24 cellular contexts compared by ENCODE assay signal in the genomic region with DNA sequence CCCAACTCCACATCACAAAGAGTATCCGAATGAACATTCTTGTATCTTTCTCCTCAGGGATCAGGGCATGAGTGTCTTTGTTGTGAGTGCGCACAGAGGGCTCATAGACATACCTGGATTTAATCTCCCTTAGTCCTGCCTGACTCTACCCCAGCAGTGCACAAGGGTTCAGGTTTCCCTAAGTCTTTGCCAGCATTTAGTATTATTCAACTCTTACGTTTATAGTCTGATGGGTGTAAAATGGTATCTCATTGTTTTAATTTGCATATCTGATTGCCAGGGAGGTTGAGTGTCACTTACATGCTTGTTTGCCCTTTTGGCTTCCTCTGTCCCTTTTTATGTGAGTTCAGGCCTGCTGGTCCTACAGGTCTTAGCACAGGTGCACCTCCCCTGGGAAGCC. TPM values are rescaled to one million over a fixed set of nuclear protein-coding genes. Genes with fewer than 3 reads are reported as not detected.
"Had no signal": no experiment of that assay in that cellular context is flagged by ENCODE, and none has a peak within 500 bp of the region (broad histone marks: within the 10 kb centered on the region; RNA-seq: fewer than 3 reads in every experiment).

No MANE protein-coding gene starts in this region.

- H3K4me3 ChIP-seq: MG63, Peyer's patch, SJSA1, SK-N-MC had no signal

- H3K4me1 ChIP-seq: Peyer's patch had no signal

- H3K9me3 ChIP-seq: MG63, Peyer's patch, SJSA1 had no signal

- H3K36me3 ChIP-seq: MG63, Peyer's patch, SJSA1 had no signal

- DNase-seq: IMR-90, Karpas-422, KG1, NCI-H1092, NCI-H1105 treated with DMSO at 0.1 percent for 48 hours, NCI-H1417 treated with DMSO at 0.1 percent for 48 hours, NCI-H146, NCI-H187, NCI-H2029, NCI-H2081 treated with DMSO at 0.1 percent for 48 hours, NCI-H2171, NCI-H446, NCI-H510A, NCI-H524 treated with DMSO at 0.1 percent for 48 hours, NCI-H69, NCI-H774, Peyer's patch, Right ventricle myocardium superior, SIG-M5, SW 1271 had no signal

- H3K27ac ChIP-seq: Peyer's patch, SJSA1, SK-N-MC had no signal

- ATAC-seq: HepG2 had no signal

- H3K27me3 ChIP-seq: MG63, Peyer's patch, SJSA1 had no signal

RNA-seq across cellular contexts. Expression of gene FOXD2, which starts 49.5 kb away (rescaled TPM):
- total RNA-seq: Right ventricle myocardium superior had no signal
